Comparison of ENCODE assay signal across 15 cellular contexts in genomic region chr10:132304756-132305509, GRCh38. TPM values are rescaled to one million over a fixed set of nuclear protein-coding genes. Genes with fewer than 3 reads are reported as not detected.
DNase-seq lines count a peak whose midpoint lies in the region; ATAC-seq and TF ChIP-seq lines count a peak whose summit lies in the region.
"Had no signal": no experiment of that assay in that cellular context is flagged by ENCODE, and none has a peak within 500 bp of the region (broad histone marks: within the 10 kb centered on the region; RNA-seq: fewer than 3 reads in every experiment).

No MANE protein-coding gene starts in this region.

- no TSS peak for BruUV-seq in OCI-LY7 (replicated peaks; lab: Mats Ljungman, UMichigan)

- no peak overlapping the region for H2BK12ac ChIP-seq in neuronal stem cell (ENCODE audit: low read length)

- H3K9me3 ChIP-seq in neuronal stem cell (replicated peaks in 1 of 2; ENCODE audit: control insufficient read depth in 2 of 2, insufficient read depth in 1 of 2, low read depth in 1 of 2, low read length in 2 of 2) (peaks cover 8 to 11% of the 10 kb centered on the region in 2 donors), OCI-LY7 (ENCODE audit: low read length) (no peaks in the 10 kb centered on the region)
- H3K9me3 ChIP-seq: Caco-2 had no signal

- no peak overlapping the region for H3K18ac ChIP-seq in neuronal stem cell (ENCODE audit: low read length)

- POLR2A ChIA-PET in OCI-LY7 (lab: Charles Lee): no interaction called here

- H3K27ac ChIP-seq in dorsolateral prefrontal cortex: peak overlapping the region in 2 of 59 donors; percentile 26 to 59
- no peak overlapping the region for H3K27ac ChIP-seq in neuronal stem cell (replicated peaks; ENCODE audit: low read length)
- no peak overlapping the region for H3K27ac ChIP-seq in OCI-LY7 (ENCODE audit: low read depth, low read length, poor library complexity, severe bottlenecking)

- CTCF ChIA-PET in OCI-LY7 (lab: Charles Lee; ENCODE audit: unreplicated experiment): no interaction called here

- H3K36me3 ChIP-seq in neuronal stem cell (replicated peaks in 1 of 2; ENCODE audit: control insufficient read depth in 2 of 2, insufficient read depth in 2 of 2, low read length in 2 of 2): peaks cover 0 to 3% of the 10 kb centered on the region in 2 donors
- no peaks in the 10 kb centered on the region for H3K36me3 ChIP-seq in OCI-LY7 (ENCODE audit: insufficient read depth, low read length)
- H3K36me3 ChIP-seq: HAP-1 had no signal

- no peak for ATAC-seq in natural killer cell
- ATAC-seq in natural killer cell treated with Interleukin-12 subunit alpha and Interleukin-12 subunit beta and Interleukin-15 and Interleukin-18, amount 100 ng/mL, for 72 hours: no peak

- TF ChIP-seq CTCF in natural killer cell (IDR thresholded peaks at IDR 0.05): no peak
- no peak for TF ChIP-seq CTCF in dorsolateral prefrontal cortex (IDR thresholded peaks at IDR 0.05 in 54 of 56, conservative IDR thresholded peaks at IDR 0.05 in 2 of 56; ENCODE audit: low read depth in 1 of 56, partially characterized antibody in 56 of 56)
- no peak for TF ChIP-seq CTCF in OCI-LY7 (conservative IDR thresholded peaks at IDR 0.05; ENCODE audit: low read length)

- H2AFZ ChIP-seq in neuronal stem cell (ENCODE audit: low read length): no peak overlapping the region
- H2AFZ ChIP-seq in OCI-LY7 (ENCODE audit: low read length): no peak overlapping the region

- no peak overlapping the region for H2BK5ac ChIP-seq in neuronal stem cell (ENCODE audit: low read length)

- H3K9ac ChIP-seq in neuronal stem cell (ENCODE audit: low read depth, low read length, poor library complexity): peak overlapping the region; percentile 27

- H3K4me1 Mint-ChIP-seq in natural killer cell: peaks cover 16 to 37% of the 10 kb centered on the region in 2 donors
- peaks cover 20 to 24% of the 10 kb centered on the region in 2 donors for H3K4me1 Mint-ChIP-seq in natural killer cell treated with Interleukin-12 subunit alpha and Interleukin-12 subunit beta and Interleukin-15 and Interleukin-18, amount 100 ng/mL, for 72 hours (ENCODE audit: low read depth in 2 of 2)

- H3K27ac Mint-ChIP-seq in natural killer cell: no peak overlapping the region
- no peak overlapping the region for H3K27ac Mint-ChIP-seq in natural killer cell treated with Interleukin-12 subunit alpha and Interleukin-12 subunit beta and Interleukin-15 and Interleukin-18, amount 100 ng/mL, for 72 hours

- H2BK15ac ChIP-seq in neuronal stem cell (ENCODE audit: low read length): no peak overlapping the region

- no peak overlapping the region for H3K14ac ChIP-seq in neuronal stem cell (ENCODE audit: low read length)

- no peaks in the 10 kb centered on the region for H4K20me1 ChIP-seq in OCI-LY7 (ENCODE audit: insufficient read depth, low read length)

- H3K4me1 ChIP-seq in neuronal stem cell (ENCODE audit: control insufficient read depth in 2 of 2, insufficient read depth in 1 of 2, low read depth in 1 of 2, low read length in 2 of 2) (peaks cover 8% of the 10 kb centered on the region in 2 donors), OCI-LY7 (ENCODE audit: insufficient read depth, low read length, poor library complexity, severe bottlenecking) (no peaks in the 10 kb centered on the region)

- H2AK5ac ChIP-seq in neuronal stem cell (ENCODE audit: low read depth, low read length): no peak overlapping the region

- H4K91ac ChIP-seq in neuronal stem cell (ENCODE audit: low read depth, low read length, poor library complexity): no peak overlapping the region

- no peaks in the 10 kb centered on the region for H3K79me2 ChIP-seq in OCI-LY7 (ENCODE audit: insufficient read depth, low read depth, low read length)

- no peak overlapping the region for H3K4ac ChIP-seq in neuronal stem cell (ENCODE audit: low read length)

- H3K27me3 Mint-ChIP-seq in natural killer cell (ENCODE audit: low read depth in 2 of 2): no peaks in the 10 kb centered on the region
- no peaks in the 10 kb centered on the region for H3K27me3 Mint-ChIP-seq in natural killer cell treated with Interleukin-12 subunit alpha and Interleukin-12 subunit beta and Interleukin-15 and Interleukin-18, amount 100 ng/mL, for 72 hours

- H3K4me2 ChIP-seq in neuronal stem cell (ENCODE audit: insufficient read depth, low read length, poor library complexity, severe bottlenecking) (no peak overlapping the region), OCI-LY7 (ENCODE audit: low read length) (no peak overlapping the region)

- DNase-seq in natural killer cell: no peak
- no peak for DNase-seq in natural killer cell treated with Interleukin-12 subunit alpha and Interleukin-12 subunit beta and Interleukin-15 and Interleukin-18, amount 100 ng/mL, for 72 hours (ENCODE audit: low spot score)
- DNase-seq in dorsolateral prefrontal cortex: peak in 2 of 10 donors; percentile 29 to 38
- no peak for DNase-seq in neuronal stem cell (ENCODE audit: low spot score)
- DNase-seq in HPDE6-E6E7 (ENCODE audit: extremely low spot score): no peak
- DNase-seq in A172 (ENCODE audit: low spot score): no peak
- no peak for DNase-seq in NCI-H82 treated with DMSO at 0.1 percent for 48 hours (lab: John Stamatoyannopoulos, UW; ENCODE audit: unreplicated experiment)
- DNase-seq in OCI-LY7 (ENCODE audit: low spot score): no peak
- DNase-seq: DMS53, NCI-H1105, NCI-H1694, NCI-H510A treated with DMSO at 0.1 percent for 48 hours, NCI-H82 had no signal

- H3K36me3 Mint-ChIP-seq in natural killer cell: no peaks in the 10 kb centered on the region
- H3K36me3 Mint-ChIP-seq in natural killer cell treated with Interleukin-12 subunit alpha and Interleukin-12 subunit beta and Interleukin-15 and Interleukin-18, amount 100 ng/mL, for 72 hours: no peaks in the 10 kb centered on the region

- H3K4me3 Mint-ChIP-seq in natural killer cell: peak overlapping the region; percentile 94
- no peak overlapping the region for H3K4me3 Mint-ChIP-seq in natural killer cell treated with Interleukin-12 subunit alpha and Interleukin-12 subunit beta and Interleukin-15 and Interleukin-18, amount 100 ng/mL, for 72 hours

- no peak overlapping the region for H3K23ac ChIP-seq in neuronal stem cell (ENCODE audit: low read depth, low read length, poor library complexity)

- no peaks in the 10 kb centered on the region for H3K9me3 Mint-ChIP-seq in natural killer cell
- H3K9me3 Mint-ChIP-seq in natural killer cell treated with Interleukin-12 subunit alpha and Interleukin-12 subunit beta and Interleukin-15 and Interleukin-18, amount 100 ng/mL, for 72 hours: no peaks in the 10 kb centered on the region

- H2BK120ac ChIP-seq in neuronal stem cell (ENCODE audit: low read depth, low read length): no peak overlapping the region

- H3K9me2 ChIP-seq in OCI-LY7 (ENCODE audit: insufficient read depth, low read length): no peaks in the 10 kb centered on the region

- H3K79me1 ChIP-seq in neuronal stem cell (ENCODE audit: low read depth, low read length): no peaks in the 10 kb centered on the region

- peak overlapping the region in 33 of 59 donors; percentile 0 to 99 (median 91) for H3K4me3 ChIP-seq in dorsolateral prefrontal cortex
- H3K4me3 ChIP-seq in neuronal stem cell (ENCODE audit: low read length in 2 of 2): no peak overlapping the region
- no peak overlapping the region for H3K4me3 ChIP-seq in OCI-LY7 (ENCODE audit: low read depth, low read length, poor library complexity, severe bottlenecking)
- H3K4me3 ChIP-seq: HAP-1 had no signal

- no peak overlapping the region for H4K8ac ChIP-seq in neuronal stem cell (ENCODE audit: low read depth, low read length)

- no CpG with 5 or more reads among the region's 21 CpGs for WGBS in neuronal stem cell (ENCODE audit: extremely low coverage in 2 of 2, insufficient read length in 2 of 2, insufficient replicate concordance in 1 of 2), 2 donors

- H3K27me3 ChIP-seq in dorsolateral prefrontal cortex: no peaks in the 10 kb centered on the region
- H3K27me3 ChIP-seq in neuronal stem cell (ENCODE audit: control insufficient read depth in 3 of 3, insufficient read depth in 3 of 3, low read depth in 1 of 3, low read length in 3 of 3): peaks cover 7 to 27% (median 8%) of the 10 kb centered on the region in 3 experiments

- intact Hi-C loops in natural killer cell (cut with micrococcal nuclease) (no loop called here), dorsolateral prefrontal cortex (cut with DNase I) (loop anchor here (2.0 to 5.0 kb wide), 2 partner anchors 22 to 63 kb away; no protein-coding TSS in a partner anchor), OCI-LY7 (cut with micrococcal nuclease; ENCODE audit: unreplicated experiment) (no loop called here)

RNA-seq across cellular contexts. Expression of gene STK32C, which starts 2.8 kb away (rescaled TPM):
- total RNA-seq in natural killer cell (10 to 100 TPM; 12.7 to 22.1 (median 17.9) TPM), dorsolateral prefrontal cortex (10 to 100 TPM; 30.1 to 78.4 (median 57.0) TPM), OCI-LY7 (2022) (30.4 and 32.4 TPM in 2 replicates)
- total RNA-seq in natural killer cell treated with Interleukin-12 subunit alpha and Interleukin-12 subunit beta and Interleukin-15 and Interleukin-18, amount 100 ng/mL, for 72 hours: 10 to 100 TPM; 29.2 to 34.6 TPM
- 20.6 TPM for polyA plus RNA-seq in neuronal stem cell (2013, experiment 1 of 2)
- polyA plus RNA-seq in neuronal stem cell (2013, experiment 2 of 2): 21.2 TPM
- 19.4 and 23.0 TPM in 2 replicates for total RNA-seq in A172 (2014; rRNA removed; shearing (Covaris generic))
- total RNA-seq in OCI-LY7 (2014; rRNA removed; shearing (Covaris generic)): 13.1 and 16.8 TPM in 2 replicates

RNA-seq across cellular contexts. Expression of gene LRRC27, which starts 27.1 kb away (rescaled TPM):
- 10 to 100 TPM in 1 of 3 donors, 1 to 10 TPM in 2; 8.1 to 22.5 (median 9.9) TPM for total RNA-seq in natural killer cell
- 1 to 10 TPM; 6.5 to 8.5 TPM for total RNA-seq in natural killer cell treated with Interleukin-12 subunit alpha and Interleukin-12 subunit beta and Interleukin-15 and Interleukin-18, amount 100 ng/mL, for 72 hours
- total RNA-seq in dorsolateral prefrontal cortex: 10 to 100 TPM; 14.0 to 36.4 (median 25.3) TPM
- 12.6 TPM for polyA plus RNA-seq in neuronal stem cell (2013, experiment 1 of 2)
- 11.2 TPM for polyA plus RNA-seq in neuronal stem cell (2013, experiment 2 of 2)
- 1.6 and 2.7 TPM in 2 replicates for total RNA-seq in A172 (2014; rRNA removed; shearing (Covaris generic))
- total RNA-seq in OCI-LY7 (2014; rRNA removed; shearing (Covaris generic)): 10.0 and 13.0 TPM in 2 replicates
- 16.1 and 17.3 TPM in 2 replicates for total RNA-seq in OCI-LY7 (2022)

Comparison
In these comparisons a context has a peak if more than half of its experiments do, and no peak if none do; other contexts are left out.
1. H3K4me3 ChIP-seq: peak in dorsolateral prefrontal cortex (33 of 59); none in neuronal stem cell (0 of 2) and OCI-LY7 (single experiment).
2. intact Hi-C loops: an anchor here in dorsolateral prefrontal cortex (2.0 to 5.0 kb wide); none called in natural killer cell and OCI-LY7.